In the genomic region with DNA sequence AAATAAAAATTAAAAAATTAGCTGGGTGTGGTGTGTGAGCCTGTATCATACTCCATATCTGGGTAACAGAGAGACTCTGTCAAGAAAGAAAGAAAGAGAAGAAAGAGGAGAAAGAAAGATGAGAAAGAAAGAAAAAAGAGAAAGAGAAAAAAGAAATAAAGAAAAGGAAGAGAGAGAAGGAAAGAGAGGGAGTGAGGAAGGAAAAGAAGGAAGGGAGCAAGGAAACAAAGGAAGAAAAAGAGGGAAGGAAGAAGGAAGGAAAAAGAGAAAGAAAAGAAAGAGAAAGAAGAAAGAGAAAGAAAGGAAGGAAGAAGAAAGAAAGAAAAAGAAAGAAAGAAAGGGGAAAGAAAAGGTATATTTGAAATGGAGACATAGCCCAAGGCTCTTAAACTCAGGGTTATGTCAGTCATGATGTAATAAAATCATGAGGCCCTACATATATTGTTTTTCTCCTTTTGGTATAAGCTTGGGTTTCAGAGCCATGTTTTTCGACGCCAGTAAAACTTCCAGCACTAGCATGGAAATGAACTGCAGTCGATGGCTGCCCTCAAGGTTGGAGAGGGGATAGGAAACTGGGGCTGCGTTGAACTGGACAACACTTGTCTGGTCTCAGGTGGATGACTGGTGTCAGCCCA, we compare ENCODE assay signal across 15 cellular contexts. TPM values are rescaled to one million over a fixed set of nuclear protein-coding genes. Genes with fewer than 3 reads are reported as not detected.
A peak's percentile ranks its signal among the peaks of the same experiment; 100 is the strongest.
DNase-seq lines count a peak whose midpoint lies in the region; ATAC-seq lines count a peak whose summit lies in the region.
"Had no signal": no experiment of that assay in that cellular context is flagged by ENCODE, and none has a peak within 500 bp of the region (broad histone marks: within the 10 kb centered on the region; RNA-seq: fewer than 3 reads in every experiment).

No MANE protein-coding gene starts in this region.

- H3K27me3 Mint-ChIP-seq in activated naive CD8-positive, alpha-beta T cell treated with anti-CD3 and anti-CD28 coated beads, Interleukin-2, amount 10 ng/mL, durations not matched to agents 7 days and 5 days = peaks cover 8% of the 10 kb centered on the region
- H3K27me3 Mint-ChIP-seq in natural killer cell treated with Interleukin-12 subunit alpha and Interleukin-12 subunit beta and Interleukin-15 and Interleukin-18, amount 100 ng/mL, for 72 hours = peaks cover 7 to 8% of the 10 kb centered on the region in 2 donors

- DNase-seq in activated naive CD8-positive, alpha-beta T cell treated with anti-CD3 and anti-CD28 coated beads, Interleukin-2, amount 10 ng/mL, durations not matched to agents 7 days and 5 days = no peak
- no peak for DNase-seq in natural killer cell treated with Interleukin-12 subunit alpha and Interleukin-12 subunit beta and Interleukin-15 and Interleukin-18, amount 100 ng/mL, for 72 hours (ENCODE audit: low spot score)
- DNase-seq in stimulated activated CD4-positive, alpha-beta T cell treated with anti-CD3 and anti-CD28 coated beads, Interleukin-4, amount 100 ng/mL, for 24 hours = no peak
- DNase-seq: NCI-H1417 treated with DMSO at 0.1 percent for 48 hours, Right ventricle myocardium superior had no signal

- ATAC-seq in GM21367 (IDR thresholded peaks at IDR 0.05; ENCODE audit: unreplicated experiment) (peak; percentile 6), HG03460 (IDR thresholded peaks at IDR 0.05; ENCODE audit: unreplicated experiment) (peak; percentile 21), GM19452 (IDR thresholded peaks at IDR 0.05; ENCODE audit: unreplicated experiment) (no peak), HG03521 (IDR thresholded peaks at IDR 0.05; ENCODE audit: unreplicated experiment) (no peak)
- no peak for ATAC-seq in activated naive CD8-positive, alpha-beta T cell treated with anti-CD3 and anti-CD28 coated beads, Interleukin-2, amount 10 ng/mL, durations not matched to agents 7 days and 5 days (ENCODE audit: low read depth)
- ATAC-seq in natural killer cell treated with Interleukin-12 subunit alpha and Interleukin-12 subunit beta and Interleukin-15 and Interleukin-18, amount 100 ng/mL, for 72 hours = no peak

- POLR2A ChIA-PET in activated naive CD8-positive, alpha-beta T cell treated with anti-CD3 and anti-CD28 coated beads, Interleukin-2, amount 10 ng/mL, durations not matched to agents 7 days and 5 days (lab: Charles Lee) = no interaction called here

- no peaks in the 10 kb centered on the region for H3K36me3 Mint-ChIP-seq in activated naive CD8-positive, alpha-beta T cell treated with anti-CD3 and anti-CD28 coated beads, Interleukin-2, amount 10 ng/mL, durations not matched to agents 7 days and 5 days
- H3K36me3 Mint-ChIP-seq in natural killer cell treated with Interleukin-12 subunit alpha and Interleukin-12 subunit beta and Interleukin-15 and Interleukin-18, amount 100 ng/mL, for 72 hours = peaks cover 4% of the 10 kb centered on the region
- H3K36me3 Mint-ChIP-seq: CD8-positive, alpha-beta memory T cell had no signal

- peak overlapping the region; percentile 77 for H3K27ac Mint-ChIP-seq in activated naive CD8-positive, alpha-beta T cell treated with anti-CD3 and anti-CD28 coated beads, Interleukin-2, amount 10 ng/mL, durations not matched to agents 7 days and 5 days
- H3K27ac Mint-ChIP-seq in natural killer cell treated with Interleukin-12 subunit alpha and Interleukin-12 subunit beta and Interleukin-15 and Interleukin-18, amount 100 ng/mL, for 72 hours = peak overlapping the region; percentile 80 to 97

- peaks cover 11% of the 10 kb centered on the region for H3K4me1 Mint-ChIP-seq in activated naive CD8-positive, alpha-beta T cell treated with anti-CD3 and anti-CD28 coated beads, Interleukin-2, amount 10 ng/mL, durations not matched to agents 7 days and 5 days
- H3K4me1 Mint-ChIP-seq in natural killer cell treated with Interleukin-12 subunit alpha and Interleukin-12 subunit beta and Interleukin-15 and Interleukin-18, amount 100 ng/mL, for 72 hours (ENCODE audit: low read depth in 2 of 2) = peaks cover 35 to 45% of the 10 kb centered on the region in 2 donors

- H3K4me3 Mint-ChIP-seq in activated naive CD8-positive, alpha-beta T cell treated with anti-CD3 and anti-CD28 coated beads, Interleukin-2, amount 10 ng/mL, durations not matched to agents 7 days and 5 days = no peak overlapping the region
- peak overlapping the region; percentile 11 for H3K4me3 Mint-ChIP-seq in natural killer cell treated with Interleukin-12 subunit alpha and Interleukin-12 subunit beta and Interleukin-15 and Interleukin-18, amount 100 ng/mL, for 72 hours
- H3K4me3 Mint-ChIP-seq: CD8-positive, alpha-beta memory T cell had no signal

- no peaks in the 10 kb centered on the region for H3K9me3 Mint-ChIP-seq in activated naive CD8-positive, alpha-beta T cell treated with anti-CD3 and anti-CD28 coated beads, Interleukin-2, amount 10 ng/mL, durations not matched to agents 7 days and 5 days
- no peaks in the 10 kb centered on the region for H3K9me3 Mint-ChIP-seq in natural killer cell treated with Interleukin-12 subunit alpha and Interleukin-12 subunit beta and Interleukin-15 and Interleukin-18, amount 100 ng/mL, for 72 hours
- H3K9me3 Mint-ChIP-seq: activated T-cell treated with anti-CD3 and anti-CD28 coated beads, Interleukin-2, amount 50 U/mL, for 4 hours; CD8-positive, alpha-beta memory T cell had no signal

RNA-seq across cellular contexts. Expression of a gene that starts 38.0 kb away (rescaled TPM):
- 10 to 100 TPM; 64.4 to 66.7 TPM for total RNA-seq in activated naive CD8-positive, alpha-beta T cell treated with anti-CD3 and anti-CD28 coated beads, Interleukin-2, amount 10 ng/mL, durations not matched to agents 7 days and 5 days
- 100 to 1,000 TPM; 194 to 201 TPM for total RNA-seq in natural killer cell treated with Interleukin-12 subunit alpha and Interleukin-12 subunit beta and Interleukin-15 and Interleukin-18, amount 100 ng/mL, for 72 hours

RNA-seq across cellular contexts. Expression of a gene that starts 53.8 kb away (rescaled TPM):
- not detected for total RNA-seq in activated naive CD8-positive, alpha-beta T cell treated with anti-CD3 and anti-CD28 coated beads, Interleukin-2, amount 10 ng/mL, durations not matched to agents 7 days and 5 days
- total RNA-seq in natural killer cell treated with Interleukin-12 subunit alpha and Interleukin-12 subunit beta and Interleukin-15 and Interleukin-18, amount 100 ng/mL, for 72 hours = not detected
- total RNA-seq: bronchial epithelial cell, heart left ventricle, left lobe of liver, occipital lobe, Right ventricle myocardium superior had no signal

Comparison
In these comparisons a context has a peak if more than half of its experiments do, and no peak if none do; other contexts are left out.
1. ATAC-seq: peak in GM21367 (single experiment) and HG03460 (single experiment); none in activated naive CD8-positive, alpha-beta T cell treated with anti-CD3 and anti-CD28 coated beads, Interleukin-2, amount 10 ng/mL, durations not matched to agents 7 days and 5 days (single experiment), natural killer cell treated with Interleukin-12 subunit alpha and Interleukin-12 subunit beta and Interleukin-15 and Interleukin-18, amount 100 ng/mL, for 72 hours (0 of 2), GM19452 (single experiment) and HG03521 (single experiment).